In genomic region chr1:15900662-15901279, GRCh38 we compare ENCODE assay signal across 19 cellular contexts. TPM values are rescaled to one million over a fixed set of nuclear protein-coding genes. Genes with fewer than 3 reads are reported as not detected.
DNase-seq lines count a peak whose midpoint lies in the region; ATAC-seq and TF ChIP-seq lines count a peak whose summit lies in the region.
"Had no signal": no experiment of that assay in that cellular context is flagged by ENCODE, and none has a peak within 500 bp of the region (broad histone marks: within the 10 kb centered on the region; RNA-seq: fewer than 3 reads in every experiment).

No MANE protein-coding gene starts in this region.

- H3K4me2 ChIP-seq in GM23338 = 0 out of 2 replicates have a peak overlapping the region, but pooled peaks have one; percentile 2

- H3K4me3 ChIP-seq in GM23338 (no peak overlapping the region), SK-N-MC (no peak overlapping the region)
- H3K4me3 ChIP-seq: HAP-1, stomach had no signal

- peak overlapping the region; percentile 95 for H3K27ac Mint-ChIP-seq in GM23338
- peak overlapping the region in 5 of 6 donors; percentile 34 to 74 (median 68) for H3K27ac Mint-ChIP-seq in immature natural killer cell
- H3K27ac Mint-ChIP-seq in T-helper 2 cell treated with Interferon-gamma antibody and Interleukin-4, amounts not matched to agents 5 μg/mL and 100 μg/mL, for 36 hours = no peak overlapping the region
- no peak overlapping the region for H3K27ac Mint-ChIP-seq in glutamatergic neuron (ENCODE audit: unreplicated experiment)
- H3K27ac Mint-ChIP-seq: activated naive CD4-positive, alpha-beta T cell treated with anti-CD3 and anti-CD28 coated beads, Interleukin-2, amount 50 U/mL, for 72 hours had no signal

- H3K27ac ChIP-seq in GM23338 (ENCODE audit: low read depth) (peak overlapping the region; percentile 69; the same call in 1 of the 2 replicates), SK-N-MC (peak overlapping the region; percentile 75)

- H2AFZ ChIP-seq in GM23338 = no peak overlapping the region

- H3K27me3 ChIP-seq in GM23338 (ENCODE audit: insufficient read depth) = no peaks in the 10 kb centered on the region
- H3K27me3 ChIP-seq: BE2C, stomach had no signal

- DNase-seq in GM23338 (ENCODE audit: low spot score) (peak; percentile 32), SK-N-MC (ENCODE audit: low read depth, low spot score) (no peak), immature natural killer cell (no peak), renal cortical epithelial cell (ENCODE audit: low read depth) (peak; percentile 42), glutamatergic neuron (no peak), amniotic stem cell (lab: John Stamatoyannopoulos, UW) (no peak)
- no peak for DNase-seq in T-helper 2 cell treated with Interferon-gamma antibody and Interleukin-4, amounts not matched to agents 5 μg/mL and 100 μg/mL, for 36 hours (ENCODE audit: low spot score)
- DNase-seq: activated CD4-positive, alpha-beta T cell treated with anti-CD3 and anti-CD28 coated beads, Interleukin-2, amount 50 U/mL, for 1 hour; BE2C; foreskin fibroblast; natural killer cell; NCI-H2029 treated with DMSO at 0.1 percent for 48 hours; NCI-H524 treated with DMSO at 0.1 percent for 48 hours; OCI-M1; retina; stomach had no signal

- H3K36me3 ChIP-seq in GM23338 (ENCODE audit: insufficient read depth) (no peaks in the 10 kb centered on the region), SK-N-MC (ENCODE audit: insufficient read depth, low read length) (peaks cover 16% of the 10 kb centered on the region)
- H3K36me3 ChIP-seq: BE2C had no signal

- no peaks in the 10 kb centered on the region for H3K9me3 ChIP-seq in SK-N-MC (ENCODE audit: low read depth, low read length)
- H3K9me3 ChIP-seq: BE2C, HAP-1, stomach had no signal

- peaks cover 15% of the 10 kb centered on the region for H3K4me1 Mint-ChIP-seq in GM23338
- peaks cover 39 to 47% of the 10 kb centered on the region in 2 donors for H3K4me1 Mint-ChIP-seq in immature natural killer cell
- H3K4me1 Mint-ChIP-seq in T-helper 2 cell treated with Interferon-gamma antibody and Interleukin-4, amounts not matched to agents 5 μg/mL and 100 μg/mL, for 36 hours (ENCODE audit: low read depth) = peaks cover 11% of the 10 kb centered on the region
- H3K4me1 Mint-ChIP-seq in glutamatergic neuron (ENCODE audit: low read depth, unreplicated experiment) = no peaks in the 10 kb centered on the region

- peaks cover 97% of the 10 kb centered on the region for H3K79me2 ChIP-seq in GM23338 (replicated peaks; ENCODE audit: insufficient read depth)

- no peaks in the 10 kb centered on the region for H3K36me3 Mint-ChIP-seq in GM23338 (ENCODE audit: low read depth)
- H3K36me3 Mint-ChIP-seq in immature natural killer cell = peaks cover 0 to 5% (median 0%) of the 10 kb centered on the region in 3 donors
- peaks cover 9% of the 10 kb centered on the region for H3K36me3 Mint-ChIP-seq in T-helper 2 cell treated with Interferon-gamma antibody and Interleukin-4, amounts not matched to agents 5 μg/mL and 100 μg/mL, for 36 hours (ENCODE audit: low read depth)
- no peaks in the 10 kb centered on the region for H3K36me3 Mint-ChIP-seq in glutamatergic neuron (ENCODE audit: unreplicated experiment)
- H3K36me3 Mint-ChIP-seq: natural killer cell had no signal

- H4K20me1 ChIP-seq in GM23338 (replicated peaks; ENCODE audit: insufficient read depth) = peaks cover 12% of the 10 kb centered on the region; the same call in 1 of the 2 replicates

- H3K9ac ChIP-seq in SK-N-MC (ENCODE audit: insufficient read length) = no peak overlapping the region

- H3K4me3 Mint-ChIP-seq in GM23338 = no peak overlapping the region
- peak overlapping the region in 1 of 5 donors; percentile 25 for H3K4me3 Mint-ChIP-seq in immature natural killer cell
- H3K4me3 Mint-ChIP-seq in T-helper 2 cell treated with Interferon-gamma antibody and Interleukin-4, amounts not matched to agents 5 μg/mL and 100 μg/mL, for 36 hours = no peak overlapping the region
- H3K4me3 Mint-ChIP-seq in glutamatergic neuron (ENCODE audit: unreplicated experiment) = no peak overlapping the region
- H3K4me3 Mint-ChIP-seq: central memory CD8-positive, alpha-beta T cell; natural killer cell had no signal

- H3K27me3 Mint-ChIP-seq in GM23338 (ENCODE audit: insufficient read depth, low read depth, poor library complexity) = peaks cover 3% of the 10 kb centered on the region
- peaks cover 0 to 4% (median 0%) of the 10 kb centered on the region in 3 donors for H3K27me3 Mint-ChIP-seq in immature natural killer cell (ENCODE audit: low read depth in 3 of 3)
- no peaks in the 10 kb centered on the region for H3K27me3 Mint-ChIP-seq in T-helper 2 cell treated with Interferon-gamma antibody and Interleukin-4, amounts not matched to agents 5 μg/mL and 100 μg/mL, for 36 hours (ENCODE audit: low read depth)
- H3K27me3 Mint-ChIP-seq in glutamatergic neuron (ENCODE audit: unreplicated experiment) = peaks cover 3% of the 10 kb centered on the region
- H3K27me3 Mint-ChIP-seq: central memory CD8-positive, alpha-beta T cell had no signal

- ATAC-seq in GM23338 = peak; percentile 62
- ATAC-seq: activated naive CD4-positive, alpha-beta T cell treated with anti-CD3 and anti-CD28 coated beads, Interleukin-2, amount 50 U/mL, for 72 hours had no signal

- H3K4me1 ChIP-seq in GM23338 (ENCODE audit: insufficient read depth) = peaks cover 12% of the 10 kb centered on the region; the same call in 1 of the 2 replicates
- H3K4me1 ChIP-seq: BE2C had no signal

- no peaks in the 10 kb centered on the region for H3F3A ChIP-seq in GM23338 (replicated peaks; ENCODE audit: low read depth)

- TF ChIP-seq CTCF in GM23338 (conservative IDR thresholded peaks at IDR 0.05; ENCODE audit: low read depth in 2 of 2) = no peak
- no peak for TF ChIP-seq CTCF in glutamatergic neuron (IDR thresholded peaks at IDR 0.05; ENCODE audit: partially characterized antibody, unreplicated experiment)

- H3K9me3 Mint-ChIP-seq in GM23338 (no peaks in the 10 kb centered on the region), immature natural killer cell (no peaks in the 10 kb centered on the region), glutamatergic neuron (ENCODE audit: unreplicated experiment) (no peaks in the 10 kb centered on the region)
- H3K9me3 Mint-ChIP-seq in T-helper 2 cell treated with Interferon-gamma antibody and Interleukin-4, amounts not matched to agents 5 μg/mL and 100 μg/mL, for 36 hours = no peaks in the 10 kb centered on the region
- H3K9me3 Mint-ChIP-seq: activated naive CD4-positive, alpha-beta T cell treated with anti-CD3 and anti-CD28 coated beads, Interleukin-2, amount 50 U/mL, for 72 hours; central memory CD8-positive, alpha-beta T cell; natural killer cell had no signal

- no peaks in the 10 kb centered on the region for H3K9me2 ChIP-seq in GM23338 (ENCODE audit: insufficient read depth)

TF ChIP-seq in GM23338, 12 proteins besides CTCF, POLR2A, EP300 and RAD21 (continues in another document):
- TF ChIP-seq ETS1 (IDR thresholded peaks at IDR 0.05) (no peak), ZNF331 (CRISPR knock-in tag; IDR thresholded peaks at IDR 0.05; ENCODE audit: low read depth) (no peak), ZNF114 (CRISPR knock-in tag; IDR thresholded peaks at IDR 0.05) (no peak), NANOG (IDR thresholded peaks at IDR 0.05; ENCODE audit: borderline replicate concordance) (no peak), REST (IDR thresholded peaks at IDR 0.05; ENCODE audit: unreplicated experiment) (no peak), JUNB (IDR thresholded peaks at IDR 0.05; ENCODE audit: unreplicated experiment) (no peak), POLR2AphosphoS5 (IDR thresholded peaks at IDR 0.05; ENCODE audit: low read depth) (no peak), CREB1 (CRISPR knock-in tag; IDR thresholded peaks at IDR 0.05; ENCODE audit: low read depth) (no peak)

RNA-seq across cellular contexts. Expression of gene SPEN, which starts 53.3 kb away (rescaled TPM):
- 28.5 and 43.6 TPM in 2 replicates for total RNA-seq in GM23338 (2014; rRNA removed; shearing (Covaris generic))
- polyA plus RNA-seq in GM23338 (2016; fragmentation: Nextera tagmentation; extraction: Ambion mirVana) = 11.4 and 14.9 TPM in 2 replicates
- 10 to 100 TPM in 1 of 3 donors, 1 to 10 TPM in 2; 1.2 to 46.0 (median 6.0) TPM for polyA plus RNA-seq in immature natural killer cell
- total RNA-seq in renal cortical epithelial cell = 18.6 and 45.6 TPM in 2 replicates
- 52.4 TPM for total RNA-seq in glutamatergic neuron (ENCODE audit: unreplicated experiment)

Comparison
In these comparisons a context has a peak if more than half of its experiments do, and no peak if none do; other contexts are left out.
1. DNase-seq: peak in GM23338 (single experiment) and renal cortical epithelial cell (single experiment); none in SK-N-MC (single experiment), immature natural killer cell (0 of 3), T-helper 2 cell treated with Interferon-gamma antibody and Interleukin-4, amounts not matched to agents 5 μg/mL and 100 μg/mL, for 36 hours (single experiment), glutamatergic neuron (single experiment) and amniotic stem cell (single experiment).
2. H3K27ac Mint-ChIP-seq: peak in GM23338 (single experiment) and immature natural killer cell (5 of 6); none in T-helper 2 cell treated with Interferon-gamma antibody and Interleukin-4, amounts not matched to agents 5 μg/mL and 100 μg/mL, for 36 hours (single experiment) and glutamatergic neuron (single experiment).